25 cellular contexts compared by ENCODE assay signal in genomic region chr11:99418927-99419707, GRCh38.
DNase-seq lines count a peak whose midpoint lies in the region; TF ChIP-seq lines count a peak whose summit lies in the region.
"Had no signal": no experiment of that assay in that cellular context is flagged by ENCODE, and none has a peak within 500 bp of the region (broad histone marks: within the 10 kb centered on the region; RNA-seq: fewer than 3 reads in every experiment).

No MANE protein-coding gene starts in this region.

- no peaks in the 10 kb centered on the region for H3K9me3 Mint-ChIP-seq in neural progenitor cell
- H3K9me3 Mint-ChIP-seq in immature natural killer cell = peaks cover 4 to 56% (median 31%) of the 10 kb centered on the region in 6 donors
- H3K9me3 Mint-ChIP-seq: activated naive CD4-positive, alpha-beta T cell treated with anti-CD3 and anti-CD28 coated beads, Interleukin-2, amount 50 U/mL, for 24 hours; mesothelial cell of epicardium; nephron had no signal

- H3K4me3 ChIP-seq in HUES64 (ENCODE audit: low read length) = no peak overlapping the region
- no peak overlapping the region for H3K4me3 ChIP-seq in PC-9
- no peak overlapping the region for H3K4me3 ChIP-seq in neural progenitor cell
- H3K4me3 ChIP-seq: ascending aorta, esophagus muscularis mucosa, gastrocnemius medialis, HAP-1, MG63 had no signal

- DNase-seq in ELR (ENCODE audit: low read depth) (peak; percentile 18), PC-9 (peak; percentile 19 to 47), neural progenitor cell (ENCODE audit: low spot score) (peak; percentile 24), immature natural killer cell (no peak), NOMO-1 treated with DMSO at 0.1 percent for 48 hours (lab: John Stamatoyannopoulos, UW; ENCODE audit: unreplicated experiment) (no peak), head of caudate nucleus (no peak)
- DNase-seq: activated CD8-positive, alpha-beta T cell treated with anti-CD3 and anti-CD28 coated beads for 36 hours; activated T-cell treated with anti-CD3 and anti-CD28 coated beads, Interleukin-2, amount 50 U/mL, for 24 hours; CD8-positive, alpha-beta memory T cell; DND-41; effector memory CD4-positive, alpha-beta T cell; gastrocnemius medialis; MG63; NCI-H1694 treated with DMSO at 0.1 percent for 48 hours; stimulated activated CD4-positive, alpha-beta T cell treated with anti-CD3 and anti-CD28 coated beads, Interleukin-1b, Interleukin-23, amount 100 ng/mL, for 48 hours; stimulated activated naive B cell treated with anti-CD40 and anti-IgM and Interleukin-4, amounts not matched to agents 10 μg/mL and 1 μg/mL and 100 μg/mL, for 72 hours; T1000 had no signal

- CTCF ChIA-PET in PC-9 (lab: Charles Lee) = no interaction called here

- H3K4me3 Mint-ChIP-seq in neural progenitor cell = no peak overlapping the region
- no peak overlapping the region for H3K4me3 Mint-ChIP-seq in immature natural killer cell
- H3K4me3 Mint-ChIP-seq: activated CD8-positive, alpha-beta T cell treated with anti-CD3 and anti-CD28 coated beads for 36 hours; activated naive CD4-positive, alpha-beta T cell treated with anti-CD3 and anti-CD28 coated beads, Interleukin-2, amount 50 U/mL, for 24 hours; activated T-cell treated with anti-CD3 and anti-CD28 coated beads, Interleukin-2, amount 50 U/mL, for 24 hours; CD8-positive, alpha-beta memory T cell; mesothelial cell of epicardium; nephron; stimulated activated naive B cell treated with anti-CD40 and anti-IgM and Interleukin-4, amounts not matched to agents 10 μg/mL and 1 μg/mL and 100 μg/mL, for 72 hours had no signal

- H3K27me3 ChIP-seq in HUES64 (ENCODE audit: insufficient read depth, low read length) = no peaks in the 10 kb centered on the region
- no peaks in the 10 kb centered on the region for H3K27me3 ChIP-seq in PC-9 (ENCODE audit: insufficient read depth, low read depth)
- no peaks in the 10 kb centered on the region for H3K27me3 ChIP-seq in neural progenitor cell
- H3K27me3 ChIP-seq: ascending aorta, esophagus muscularis mucosa, gastrocnemius medialis, MG63 had no signal

- H2AFZ ChIP-seq in PC-9 (no peak overlapping the region), neural progenitor cell (replicated peaks) (no peak overlapping the region)
- H2AFZ ChIP-seq: parathyroid adenoma had no signal

- H3K36me3 Mint-ChIP-seq in neural progenitor cell (no peaks in the 10 kb centered on the region), immature natural killer cell (peaks cover 0 to 3% (median 0%) of the 10 kb centered on the region in 3 donors)
- H3K36me3 Mint-ChIP-seq: activated naive CD4-positive, alpha-beta T cell treated with anti-CD3 and anti-CD28 coated beads, Interleukin-2, amount 50 U/mL, for 24 hours; CD8-positive, alpha-beta memory T cell; mesothelial cell of epicardium; stimulated activated naive B cell treated with anti-CD40 and anti-IgM and Interleukin-4, amounts not matched to agents 10 μg/mL and 1 μg/mL and 100 μg/mL, for 72 hours had no signal

- H3K9me3 ChIP-seq in HUES64 (ENCODE audit: insufficient read depth, low read depth, low read length) = no peaks in the 10 kb centered on the region
- no peaks in the 10 kb centered on the region for H3K9me3 ChIP-seq in PC-9 (ENCODE audit: insufficient read depth, low read depth)
- H3K9me3 ChIP-seq in neural progenitor cell (ENCODE audit: low read depth) = no peaks in the 10 kb centered on the region
- H3K9me3 ChIP-seq: ascending aorta, esophagus muscularis mucosa, gastrocnemius medialis, HAP-1, MG63 had no signal

- no peaks in the 10 kb centered on the region for H3K36me3 ChIP-seq in HUES64 (ENCODE audit: insufficient read depth, low read length)
- H3K36me3 ChIP-seq in PC-9 (ENCODE audit: low read depth) = no peaks in the 10 kb centered on the region
- H3K36me3 ChIP-seq in neural progenitor cell = no peaks in the 10 kb centered on the region
- H3K36me3 ChIP-seq: ascending aorta, esophagus muscularis mucosa, gastrocnemius medialis, HAP-1, MG63 had no signal

- H3K4me1 ChIP-seq in HUES64 (ENCODE audit: insufficient read depth, low read length) (peaks cover 71% of the 10 kb centered on the region), PC-9 (replicated peaks; ENCODE audit: insufficient read depth) (no peaks in the 10 kb centered on the region), neural progenitor cell (peaks cover 44% of the 10 kb centered on the region)
- H3K4me1 ChIP-seq: ascending aorta, esophagus muscularis mucosa, gastrocnemius medialis, HAP-1, parathyroid adenoma had no signal

- no peak overlapping the region for H3K4me2 ChIP-seq in PC-9
- peak overlapping the region; percentile 13 for H3K4me2 ChIP-seq in neural progenitor cell

- H3K9ac ChIP-seq in HUES64 (ENCODE audit: low read depth, low read length) (no peak overlapping the region), neural progenitor cell (no peak overlapping the region)
- H3K9ac ChIP-seq: parathyroid adenoma had no signal

- H3K79me2 ChIP-seq in PC-9 (ENCODE audit: low read depth) = no peaks in the 10 kb centered on the region
- H3K79me2 ChIP-seq in neural progenitor cell (ENCODE audit: low read depth) = no peaks in the 10 kb centered on the region
- H3K79me2 ChIP-seq: parathyroid adenoma had no signal

- POLR2A ChIA-PET in PC-9 (lab: Charles Lee; ENCODE audit: unreplicated experiment) = no interaction called here

- H3K4me1 Mint-ChIP-seq in neural progenitor cell = peaks cover 3% of the 10 kb centered on the region
- no peaks in the 10 kb centered on the region for H3K4me1 Mint-ChIP-seq in immature natural killer cell
- H3K4me1 Mint-ChIP-seq: activated naive CD4-positive, alpha-beta T cell treated with anti-CD3 and anti-CD28 coated beads, Interleukin-2, amount 50 U/mL, for 24 hours; CD8-positive, alpha-beta memory T cell; nephron; stimulated activated naive B cell treated with anti-CD40 and anti-IgM and Interleukin-4, amounts not matched to agents 10 μg/mL and 1 μg/mL and 100 μg/mL, for 72 hours had no signal

- no peaks in the 10 kb centered on the region for H3K27me3 Mint-ChIP-seq in neural progenitor cell (ENCODE audit: insufficient read depth, low read depth)
- H3K27me3 Mint-ChIP-seq in immature natural killer cell (ENCODE audit: low read depth in 3 of 3) = peaks cover 0 to 2% (median 0%) of the 10 kb centered on the region in 3 donors
- H3K27me3 Mint-ChIP-seq: activated CD8-positive, alpha-beta T cell treated with anti-CD3 and anti-CD28 coated beads for 36 hours; activated naive CD4-positive, alpha-beta T cell treated with anti-CD3 and anti-CD28 coated beads, Interleukin-2, amount 50 U/mL, for 24 hours; activated T-cell treated with anti-CD3 and anti-CD28 coated beads, Interleukin-2, amount 50 U/mL, for 24 hours; CD8-positive, alpha-beta memory T cell; stimulated activated naive B cell treated with anti-CD40 and anti-IgM and Interleukin-4, amounts not matched to agents 10 μg/mL and 1 μg/mL and 100 μg/mL, for 72 hours had no signal

- intact Hi-C loops in PC-9 (cut with micrococcal nuclease; ENCODE audit: unreplicated experiment) (no loop called here), head of caudate nucleus (cut with DNase I) (no loop called here)

- BruUV-seq in PC-9 (replicated peaks; lab: Mats Ljungman, UMichigan) = no TSS peak

- WGBS in HUES64 = 29% methylated on average over 1 of the region's 1 CpG

- 0 out of 2 replicates have a peak, but pooled peaks cover 3% of the 10 kb centered on the region for H3K9me2 ChIP-seq in PC-9 (ENCODE audit: insufficient read depth)

- H4K20me1 ChIP-seq in PC-9 (ENCODE audit: insufficient read depth) (no peaks in the 10 kb centered on the region), neural progenitor cell (ENCODE audit: low read depth) (no peaks in the 10 kb centered on the region)

- H3K27ac ChIP-seq in HUES64 (ENCODE audit: low read depth, low read length) (peak overlapping the region; percentile 27; the same call in 1 of the 2 replicates), PC-9 (no peak overlapping the region), neural progenitor cell (peak overlapping the region; percentile 38)
- H3K27ac ChIP-seq: ascending aorta, esophagus muscularis mucosa, gastrocnemius medialis, parathyroid adenoma had no signal

- H3F3A ChIP-seq in PC-9 (ENCODE audit: insufficient read depth, low read depth) = no peaks in the 10 kb centered on the region
- H3F3A ChIP-seq in neural progenitor cell (ENCODE audit: low read depth) = peaks cover 20% of the 10 kb centered on the region

- H3K27ac Mint-ChIP-seq in neural progenitor cell (no peak overlapping the region), immature natural killer cell (no peak overlapping the region)
- H3K27ac Mint-ChIP-seq: activated CD8-positive, alpha-beta T cell treated with anti-CD3 and anti-CD28 coated beads for 36 hours; activated naive CD4-positive, alpha-beta T cell treated with anti-CD3 and anti-CD28 coated beads, Interleukin-2, amount 50 U/mL, for 24 hours; activated T-cell treated with anti-CD3 and anti-CD28 coated beads, Interleukin-2, amount 50 U/mL, for 24 hours; CD8-positive, alpha-beta memory T cell; mesothelial cell of epicardium; nephron; stimulated activated naive B cell treated with anti-CD40 and anti-IgM and Interleukin-4, amounts not matched to agents 10 μg/mL and 1 μg/mL and 100 μg/mL, for 72 hours had no signal

- no peak for TF ChIP-seq CTCF in PC-9 (conservative IDR thresholded peaks at IDR 0.05)
- no peak for TF ChIP-seq CTCF in neural progenitor cell (IDR thresholded peaks at IDR 0.05)

Comparison
In these comparisons a context has a peak if more than half of its experiments do, and no peak if none do; other contexts are left out.
1. DNase-seq: peak in ELR (single experiment), PC-9 (2 of 2) and neural progenitor cell (single experiment); none in immature natural killer cell (0 of 3), NOMO-1 treated with DMSO at 0.1 percent for 48 hours (single experiment) and head of caudate nucleus (0 of 42).